ENCODE assay signal across 8 cellular contexts in the genomic region with DNA sequence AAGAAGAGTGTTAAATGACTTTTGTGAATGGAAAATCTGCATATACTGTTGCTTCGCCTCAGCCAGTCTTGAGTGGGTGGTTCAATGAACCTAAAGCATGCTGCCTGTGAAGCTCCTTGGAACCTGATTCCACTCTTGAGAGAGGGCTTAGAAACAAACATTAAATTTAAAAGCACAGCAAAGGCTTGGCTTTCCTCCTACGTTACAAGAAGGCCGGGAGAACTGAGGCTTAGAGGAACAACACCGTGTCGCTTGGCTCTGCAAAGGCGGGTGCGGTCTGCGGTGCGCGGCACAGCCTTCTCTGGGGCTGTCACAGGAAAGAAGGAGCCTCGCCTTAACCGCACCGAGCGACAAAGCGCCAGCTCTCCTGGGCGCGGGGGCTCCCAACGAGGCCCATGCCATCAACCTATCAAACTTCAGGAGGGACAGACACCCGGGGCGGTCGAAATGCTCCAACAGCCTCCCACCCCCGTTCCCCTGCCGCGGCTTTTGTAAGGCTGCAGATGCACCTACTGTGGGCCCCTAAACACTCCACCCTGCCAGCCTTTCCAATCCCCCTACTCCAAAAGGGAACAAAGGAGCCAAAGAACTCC. TPM values are rescaled to one million over a fixed set of nuclear protein-coding genes. Genes with fewer than 3 reads are reported as not detected.
DNase-seq lines count a peak whose midpoint lies in the region; ATAC-seq, FAIRE-seq and TF ChIP-seq lines count a peak whose summit lies in the region.

No MANE protein-coding gene starts in this region.

- ATAC-seq in CD8-positive, alpha-beta T cell, result peak; percentile 73
- peak; percentile 50 for ATAC-seq in GM21360 (IDR thresholded peaks at IDR 0.05; ENCODE audit: unreplicated experiment)

- peaks cover 11% of the 10 kb centered on the region for H3K36me3 Mint-ChIP-seq in CD8-positive, alpha-beta T cell
- H3K36me3 Mint-ChIP-seq in activated T-helper 2 cell treated with anti-CD3 and anti-CD28 coated beads, Interferon-gamma antibody, Interleukin-2, Interleukin-4, amounts not matched to agents 10 μg/mL and 5 μg/mL and 100 μg/mL, durations not matched to agents 14 hours and 24 hours and 36 hours (ENCODE audit: low read depth), result peaks cover 17% of the 10 kb centered on the region

- POLR2A ChIA-PET in CD8-positive, alpha-beta T cell (lab: Charles Lee), result interaction anchor here (0.7 to 2.1 kb wide), 14 partner anchors 9 to 1078 kb away, joined by 3 to 13 read pairs (median 4); a partner anchor contains a TSS

- intact Hi-C loops in CD8-positive, alpha-beta T cell (cut with DNase I, micrococcal nuclease), result loop anchor here (1.0 to 5.0 kb wide), 15 partner anchors 12 to 1167 kb away; a partner anchor contains a TSS
- intact Hi-C loops in activated T-helper 2 cell treated with anti-CD3 and anti-CD28 coated beads, Interferon-gamma antibody, Interleukin-2, Interleukin-4, amounts not matched to agents 10 μg/mL and 5 μg/mL and 100 μg/mL, durations not matched to agents 14 hours and 24 hours and 36 hours (cut with micrococcal nuclease), result loop anchor here (1.0 to 5.0 kb wide), 12 partner anchors 13 to 1078 kb away; a partner anchor contains a TSS

- peak overlapping the region; percentile 96 for H3K27ac Mint-ChIP-seq in CD8-positive, alpha-beta T cell
- H3K27ac Mint-ChIP-seq in activated T-helper 2 cell treated with anti-CD3 and anti-CD28 coated beads, Interferon-gamma antibody, Interleukin-2, Interleukin-4, amounts not matched to agents 10 μg/mL and 5 μg/mL and 100 μg/mL, durations not matched to agents 14 hours and 24 hours and 36 hours, result peak overlapping the region; percentile 96

- H3K4me1 ChIP-seq in CD8-positive, alpha-beta T cell (ENCODE audit: insufficient read depth, low read length), result peaks cover 45% of the 10 kb centered on the region

- no peaks in the 10 kb centered on the region for H3K27me3 Mint-ChIP-seq in CD8-positive, alpha-beta T cell (ENCODE audit: low read depth)
- H3K27me3 Mint-ChIP-seq in activated T-helper 2 cell treated with anti-CD3 and anti-CD28 coated beads, Interferon-gamma antibody, Interleukin-2, Interleukin-4, amounts not matched to agents 10 μg/mL and 5 μg/mL and 100 μg/mL, durations not matched to agents 14 hours and 24 hours and 36 hours (ENCODE audit: low read depth), result no peaks in the 10 kb centered on the region

- H3K4me3 ChIP-seq in CD8-positive, alpha-beta T cell (ENCODE audit: low read depth, low read length), result peak overlapping the region; percentile 79
- peak overlapping the region; percentile 90 to 97 for H3K4me3 ChIP-seq in foreskin fibroblast (ENCODE audit: low read depth in 1 of 2, low read length in 2 of 2)

- peak; percentile 66 to 93 (median 83) for DNase-seq in CD8-positive, alpha-beta T cell
- DNase-seq in HS-27A (ENCODE audit: low read depth) (peak; percentile 17), RCC 7860 (ENCODE audit: low spot score) (peak; percentile 43), foreskin fibroblast (peak; percentile 11 to 56), nucleus accumbens (lab: John Stamatoyannopoulos, UW) (peak in 49 of 56 donors; percentile 18 to 71 (median 46))
- peak; percentile 82 for DNase-seq in activated T-helper 2 cell treated with anti-CD3 and anti-CD28 coated beads, Interferon-gamma antibody, Interleukin-2, Interleukin-4, amounts not matched to agents 10 μg/mL and 5 μg/mL and 100 μg/mL, durations not matched to agents 14 hours and 24 hours and 36 hours (ENCODE audit: low spot score)

- peak overlapping the region; percentile 96 for H3K4me3 Mint-ChIP-seq in CD8-positive, alpha-beta T cell
- H3K4me3 Mint-ChIP-seq in activated T-helper 2 cell treated with anti-CD3 and anti-CD28 coated beads, Interferon-gamma antibody, Interleukin-2, Interleukin-4, amounts not matched to agents 10 μg/mL and 5 μg/mL and 100 μg/mL, durations not matched to agents 14 hours and 24 hours and 36 hours (ENCODE audit: low read depth), result peak overlapping the region; percentile 93

- no peak for TF ChIP-seq CTCF in CD8-positive, alpha-beta T cell (IDR thresholded peaks at IDR 0.05)
- TF ChIP-seq CTCF in foreskin fibroblast (IDR thresholded peaks at IDR 0.05; ENCODE audit: low read depth, low read length), result no peak

- H3K36me3 ChIP-seq in CD8-positive, alpha-beta T cell (ENCODE audit: insufficient read depth, low read length), result no peaks in the 10 kb centered on the region

- CTCF ChIA-PET in CD8-positive, alpha-beta T cell (lab: Charles Lee), result interaction anchor here (0.6 to 1.5 kb wide), 5 partner anchors 18 to 205 kb away, joined by 3 to 6 read pairs (median 3); a partner anchor contains a TSS

- H3K4me1 Mint-ChIP-seq in CD8-positive, alpha-beta T cell (ENCODE audit: low read depth), result peaks cover 45% of the 10 kb centered on the region
- H3K4me1 Mint-ChIP-seq in activated T-helper 2 cell treated with anti-CD3 and anti-CD28 coated beads, Interferon-gamma antibody, Interleukin-2, Interleukin-4, amounts not matched to agents 10 μg/mL and 5 μg/mL and 100 μg/mL, durations not matched to agents 14 hours and 24 hours and 36 hours (ENCODE audit: low read depth), result peaks cover 39% of the 10 kb centered on the region

- no peaks in the 10 kb centered on the region for H3K9me3 ChIP-seq in CD8-positive, alpha-beta T cell (ENCODE audit: low read length)

- peak overlapping the region; percentile 98 for H3K27ac ChIP-seq in CD8-positive, alpha-beta T cell (ENCODE audit: low read depth, low read length)
- H3K27ac ChIP-seq in temporal lobe (ENCODE audit: low read depth, low read length), result peak overlapping the region; percentile 83

- FAIRE-seq in RCC 7860 (lab: Jason Lieb, UNC), result no peak

- H3K9me3 Mint-ChIP-seq in CD8-positive, alpha-beta T cell, result no peaks in the 10 kb centered on the region
- no peaks in the 10 kb centered on the region for H3K9me3 Mint-ChIP-seq in activated T-helper 2 cell treated with anti-CD3 and anti-CD28 coated beads, Interferon-gamma antibody, Interleukin-2, Interleukin-4, amounts not matched to agents 10 μg/mL and 5 μg/mL and 100 μg/mL, durations not matched to agents 14 hours and 24 hours and 36 hours

- H3K27me3 ChIP-seq in CD8-positive, alpha-beta T cell (ENCODE audit: insufficient read depth, low read length), result no peaks in the 10 kb centered on the region

RNA-seq across cellular contexts. Expression of a gene that starts 0.8 kb away (rescaled TPM):
- 100 to 1,000 TPM; 112 to 115 TPM for total RNA-seq in CD8-positive, alpha-beta T cell
- total RNA-seq in activated T-helper 2 cell treated with anti-CD3 and anti-CD28 coated beads, Interferon-gamma antibody, Interleukin-2, Interleukin-4, amounts not matched to agents 10 μg/mL and 5 μg/mL and 100 μg/mL, durations not matched to agents 14 hours and 24 hours and 36 hours, result 87.9 TPM in 2 replicates
- total RNA-seq in temporal lobe, result 125 TPM

Comparison
In these comparisons a context has a peak if more than half of its experiments do, and no peak if none do; other contexts are left out.
1. Peak in every context shown above with its lines: DNase-seq, ATAC-seq, H3K4me3 ChIP-seq and H3K27ac ChIP-seq.
2. DNase-seq: peak in every context shown above with its lines; median percentile 83 in CD8-positive, alpha-beta T cell; 82 in activated T-helper 2 cell treated with anti-CD3 and anti-CD28 coated beads, Interferon-gamma antibody, Interleukin-2, Interleukin-4, amounts not matched to agents 10 μg/mL and 5 μg/mL and 100 μg/mL, durations not matched to agents 14 hours and 24 hours and 36 hours; 46 in nucleus accumbens; 43 in RCC 7860; 34 in foreskin fibroblast; 17 in HS-27A.